ENCODE assay signal across 8 cellular contexts in the genomic region with DNA sequence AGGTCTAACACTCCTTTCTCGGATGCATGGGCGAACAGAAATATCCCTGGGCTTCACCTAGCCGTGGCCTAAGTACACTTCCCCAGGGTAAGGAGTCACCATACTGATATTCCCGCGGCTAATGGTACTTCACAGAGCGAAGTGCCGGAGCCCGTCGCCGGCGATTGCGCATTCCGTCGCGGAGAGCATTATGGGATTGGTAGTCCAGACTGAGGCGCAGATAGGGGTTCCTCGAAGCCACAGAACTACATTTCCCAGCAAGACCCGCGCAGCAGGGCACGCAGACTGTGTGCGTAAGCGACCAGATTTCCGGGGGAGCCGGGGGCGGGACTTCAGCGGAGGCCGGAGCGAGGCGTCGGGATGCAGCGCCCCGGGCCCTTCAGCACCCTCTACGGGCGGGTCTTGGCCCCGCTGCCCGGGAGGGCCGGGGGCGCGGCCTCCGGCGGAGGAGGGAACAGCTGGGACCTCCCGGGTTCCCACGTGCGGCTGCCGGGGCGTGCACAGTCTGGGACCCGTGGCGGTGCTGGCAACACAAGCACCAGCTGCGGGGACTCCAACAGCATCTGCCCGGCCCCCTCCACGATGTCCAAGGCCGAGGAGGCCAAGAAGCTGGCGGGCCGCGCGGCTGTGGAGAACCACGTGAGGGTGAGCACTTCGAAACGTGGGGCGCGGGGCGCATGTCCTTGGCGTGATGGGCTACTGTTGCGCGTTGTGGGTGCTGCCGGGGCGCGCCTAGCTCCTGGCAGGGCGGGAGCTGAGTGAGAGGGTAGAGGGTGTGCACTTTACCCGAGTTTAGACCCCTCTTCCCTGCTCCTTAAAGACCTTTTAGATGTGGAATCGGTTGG. TPM values are rescaled to one million over a fixed set of nuclear protein-coding genes. Genes with fewer than 3 reads are reported as not detected.
A peak's percentile ranks its signal among the peaks of the same experiment; 100 is the strongest.
DNase-seq lines count a peak whose midpoint lies in the region; ATAC-seq and TF ChIP-seq lines count a peak whose summit lies in the region.

A gene (plus strand): TSS at position 335 of the 845 bp plus-strand sequence. CDS start 26 bp downstream, at position 361.

- H3K36me3 ChIP-seq in thymus (ENCODE audit: control insufficient read depth, insufficient read depth) = no peaks in the 10 kb centered on the region

- peaks cover 13% of the 10 kb centered on the region for H3K4me1 ChIP-seq in thymus (ENCODE audit: control insufficient read depth, insufficient read depth, low read length)

- H3K4me3 ChIP-seq in GM12865 (ENCODE audit: low read depth, low read length) (peak within 1 kb of the TSS; percentile 69), thymus (ENCODE audit: low read length) (peak within 1 kb of the TSS; percentile 73)

- peak within 1 kb of the TSS; percentile 98 for H3K4me3 Mint-ChIP-seq in activated naive CD8-positive, alpha-beta T cell
- H3K4me3 Mint-ChIP-seq in glutamatergic neuron (ENCODE audit: unreplicated experiment) (peak within 1 kb of the TSS; percentile 98), osteocyte (ENCODE audit: unreplicated experiment) (peak within 1 kb of the TSS; percentile 92)

- H3K36me3 Mint-ChIP-seq in activated naive CD8-positive, alpha-beta T cell = peaks cover 12% of the 10 kb centered on the region
- peaks cover 29% of the 10 kb centered on the region for H3K36me3 Mint-ChIP-seq in glutamatergic neuron (ENCODE audit: unreplicated experiment)
- no peaks in the 10 kb centered on the region for H3K36me3 Mint-ChIP-seq in osteocyte (ENCODE audit: unreplicated experiment)

- peak within 1 kb of the TSS; percentile 95 for H3K27ac Mint-ChIP-seq in activated naive CD8-positive, alpha-beta T cell
- H3K27ac Mint-ChIP-seq in glutamatergic neuron (ENCODE audit: unreplicated experiment) = peak within 1 kb of the TSS; percentile 92
- peak within 1 kb of the TSS; percentile 77 for H3K27ac Mint-ChIP-seq in osteocyte (ENCODE audit: unreplicated experiment)

- H3K4me1 Mint-ChIP-seq in activated naive CD8-positive, alpha-beta T cell (ENCODE audit: low read depth) = peaks cover 60% of the 10 kb centered on the region
- H3K4me1 Mint-ChIP-seq in glutamatergic neuron (ENCODE audit: low read depth, unreplicated experiment) = peaks cover 4% of the 10 kb centered on the region
- H3K4me1 Mint-ChIP-seq in osteocyte (ENCODE audit: unreplicated experiment) = peaks cover 29% of the 10 kb centered on the region

- DNase-seq in GM12865 (ENCODE audit: low read depth) = peak; percentile 99
- peak; percentile 95 for DNase-seq in NCI-H1105 (lab: John Stamatoyannopoulos, UW)
- peak; percentile 100 for DNase-seq in SKM-1 treated with dmso at 0.1 percent for 144 hours (lab: John Stamatoyannopoulos, UW; ENCODE audit: unreplicated experiment)
- peak; percentile 99 for DNase-seq in glutamatergic neuron
- DNase-seq in osteocyte (ENCODE audit: extremely low spot score, unreplicated experiment) = peak; percentile 98

- no peaks in the 10 kb centered on the region for H3K9me3 ChIP-seq in thymus (ENCODE audit: control insufficient read depth)

- TF ChIP-seq CTCF in GM12865 (IDR thresholded peaks at IDR 0.05; ENCODE audit: insufficient read depth, low read depth, low read length, missing control alignments) (peak; percentile 73), glutamatergic neuron (IDR thresholded peaks at IDR 0.05; ENCODE audit: partially characterized antibody, unreplicated experiment) (no peak), osteocyte (IDR thresholded peaks at IDR 0.05) (peak; percentile 52)

- no peaks in the 10 kb centered on the region for H3K9me3 Mint-ChIP-seq in activated naive CD8-positive, alpha-beta T cell (ENCODE audit: low read depth)
- H3K9me3 Mint-ChIP-seq in glutamatergic neuron (ENCODE audit: unreplicated experiment) (peaks cover 16% of the 10 kb centered on the region), osteocyte (ENCODE audit: unreplicated experiment) (peaks cover 3% of the 10 kb centered on the region)

- peak; percentile 98 for ATAC-seq in HG02642 (IDR thresholded peaks at IDR 0.05; ENCODE audit: poor library complexity, unreplicated experiment)

- peak within 1 kb of the TSS; percentile 81 for H3K27ac ChIP-seq in thymus (ENCODE audit: low read depth)

- no peaks in the 10 kb centered on the region for H3K27me3 ChIP-seq in thymus (ENCODE audit: control insufficient read depth, insufficient read depth)

- H3K27me3 Mint-ChIP-seq in activated naive CD8-positive, alpha-beta T cell = no peaks in the 10 kb centered on the region
- H3K27me3 Mint-ChIP-seq in glutamatergic neuron (ENCODE audit: unreplicated experiment) = peaks cover 8% of the 10 kb centered on the region
- no peaks in the 10 kb centered on the region for H3K27me3 Mint-ChIP-seq in osteocyte (ENCODE audit: unreplicated experiment)

- under 1% methylated on average over 71 of the region's 71 CpGs for WGBS in thymus

RNA-seq across cellular contexts. Expression of the gene that starts here (rescaled TPM):
- total RNA-seq in glutamatergic neuron (ENCODE audit: unreplicated experiment) (8.1 TPM), osteocyte (15.0 and 16.7 TPM in 2 replicates)
- polyA plus RNA-seq in thymus = 53.9 TPM

Comparison
In these comparisons a context has a peak if more than half of its experiments do, and no peak if none do; other contexts are left out.
1. Peak in every context shown above with its lines: DNase-seq, ATAC-seq, H3K4me3 ChIP-seq and H3K27ac ChIP-seq.